11 cellular contexts compared by ENCODE assay signal in genomic region chr3:182364323-182364722, GRCh38.
DNase-seq lines count a peak whose midpoint lies in the region; ATAC-seq and TF ChIP-seq lines count a peak whose summit lies in the region.
"Had no signal": no experiment of that assay in that cellular context is flagged by ENCODE, and none has a peak within 500 bp of the region (broad histone marks: within the 10 kb centered on the region; RNA-seq: fewer than 3 reads in every experiment).

No MANE protein-coding gene starts in this region.

- H2BK120ac ChIP-seq in mesendoderm (ENCODE audit: low read depth, low read length), result no peak overlapping the region

- H3K27ac ChIP-seq in mesendoderm (ENCODE audit: low read depth, low read length), result no peak overlapping the region
- no peak overlapping the region for H3K27ac ChIP-seq in vagina

- H2AK5ac ChIP-seq in mesendoderm (ENCODE audit: low read length), result no peak overlapping the region

- H3K9me3 Mint-ChIP-seq in activated CD4-positive, alpha-beta memory T cell treated with anti-CD3 and anti-CD28 coated beads, Interleukin-2, amount 10 ng/mL, durations not matched to agents 7 days and 5 days, result no peaks in the 10 kb centered on the region
- H3K9me3 Mint-ChIP-seq in activated CD4-positive, alpha-beta T cell treated with anti-CD3 and anti-CD28 coated beads, Interleukin-2, amount 10 ng/mL, durations not matched to agents 24 days and 14 days, result no peaks in the 10 kb centered on the region

- no peak overlapping the region for H2BK15ac ChIP-seq in mesendoderm (replicated peaks; ENCODE audit: low read depth)

- no peaks in the 10 kb centered on the region for H3K9me3 ChIP-seq in vagina

- H3K9ac ChIP-seq in mesendoderm (ENCODE audit: low read length), result no peak overlapping the region

- H3K27me3 ChIP-seq in mesendoderm (ENCODE audit: insufficient read depth, low read length, poor library complexity), result no peaks in the 10 kb centered on the region
- H3K27me3 ChIP-seq in vagina, result no peaks in the 10 kb centered on the region

- H3K36me3 ChIP-seq in mesendoderm (ENCODE audit: control insufficient read depth, insufficient read depth, low read length) (no peaks in the 10 kb centered on the region), vagina (no peaks in the 10 kb centered on the region)

- DNase-seq in DMS153 treated with DMSO at 0.1 percent for 48 hours (lab: John Stamatoyannopoulos, UW; ENCODE audit: unreplicated experiment), result peak; percentile 76
- peak; percentile 25 for DNase-seq in NCI-H2029 (lab: John Stamatoyannopoulos, UW)
- DNase-seq in astrocyte of the cerebellum (ENCODE audit: low read depth), result peak; percentile 16
- DNase-seq in mesendoderm, result peak; percentile 12
- no peak for DNase-seq in vagina (ENCODE audit: extremely low spot score in 2 of 2)
- no peak for DNase-seq in activated CD4-positive, alpha-beta memory T cell treated with anti-CD3 and anti-CD28 coated beads, Interleukin-2, amount 10 ng/mL, durations not matched to agents 7 days and 5 days
- no peak for DNase-seq in activated CD4-positive, alpha-beta T cell treated with anti-CD3 and anti-CD28 coated beads, Interleukin-2, amount 10 ng/mL, durations not matched to agents 24 days and 14 days
- DNase-seq: stimulated activated CD4-positive, alpha-beta T cell treated with anti-CD3 and anti-CD28 coated beads, Interleukin-2, amount 100 ng/mL, for 48 hours; stimulated activated naive CD8-positive, alpha-beta T cell treated with anti-CD3 and anti-CD28 coated beads, Interleukin-15, amount 100 ng/mL, for 72 hours had no signal

- H4K5ac ChIP-seq in mesendoderm (ENCODE audit: low read length), result no peak overlapping the region

- CTCF ChIA-PET in activated CD4-positive, alpha-beta memory T cell treated with anti-CD3 and anti-CD28 coated beads, Interleukin-2, amount 10 ng/mL, durations not matched to agents 7 days and 5 days (lab: Charles Lee), result no interaction called here

- in situ Hi-C loops in astrocyte of the cerebellum (cut with HindIII; ENCODE audit: low sequenced_read_pairs), result no loop called here

- H3K56ac ChIP-seq in mesendoderm (ENCODE audit: low read length), result no peak overlapping the region

- H3K79me1 ChIP-seq in mesendoderm (ENCODE audit: low read length), result no peaks in the 10 kb centered on the region

- no peaks in the 10 kb centered on the region for H3K4me1 Mint-ChIP-seq in activated CD4-positive, alpha-beta memory T cell treated with anti-CD3 and anti-CD28 coated beads, Interleukin-2, amount 10 ng/mL, durations not matched to agents 7 days and 5 days
- H3K4me1 Mint-ChIP-seq in activated CD4-positive, alpha-beta T cell treated with anti-CD3 and anti-CD28 coated beads, Interleukin-2, amount 10 ng/mL, durations not matched to agents 24 days and 14 days, result no peaks in the 10 kb centered on the region
- H3K4me1 Mint-ChIP-seq: stimulated activated naive CD8-positive, alpha-beta T cell treated with anti-CD3 and anti-CD28 coated beads, Interleukin-15, amount 100 ng/mL, for 72 hours had no signal

- H3K27ac Mint-ChIP-seq in activated CD4-positive, alpha-beta memory T cell treated with anti-CD3 and anti-CD28 coated beads, Interleukin-2, amount 10 ng/mL, durations not matched to agents 7 days and 5 days, result no peak overlapping the region
- no peak overlapping the region for H3K27ac Mint-ChIP-seq in activated CD4-positive, alpha-beta T cell treated with anti-CD3 and anti-CD28 coated beads, Interleukin-2, amount 10 ng/mL, durations not matched to agents 24 days and 14 days
- H3K27ac Mint-ChIP-seq: stimulated activated naive CD8-positive, alpha-beta T cell treated with anti-CD3 and anti-CD28 coated beads, Interleukin-15, amount 100 ng/mL, for 72 hours had no signal

- H3K4me1 ChIP-seq in mesendoderm (ENCODE audit: control insufficient read depth, low read depth, low read length) (no peaks in the 10 kb centered on the region), vagina (no peaks in the 10 kb centered on the region)

- H3K4me3 ChIP-seq in astrocyte of the cerebellum (ENCODE audit: low read depth, low read length) (peak overlapping the region; percentile 21), mesendoderm (ENCODE audit: low read length) (no peak overlapping the region), vagina (no peak overlapping the region)

- no peak overlapping the region for H3K23ac ChIP-seq in mesendoderm (ENCODE audit: low read length)

- no peaks in the 10 kb centered on the region for H3K27me3 Mint-ChIP-seq in activated CD4-positive, alpha-beta memory T cell treated with anti-CD3 and anti-CD28 coated beads, Interleukin-2, amount 10 ng/mL, durations not matched to agents 7 days and 5 days
- no peaks in the 10 kb centered on the region for H3K27me3 Mint-ChIP-seq in activated CD4-positive, alpha-beta T cell treated with anti-CD3 and anti-CD28 coated beads, Interleukin-2, amount 10 ng/mL, durations not matched to agents 24 days and 14 days
- H3K27me3 Mint-ChIP-seq: stimulated activated naive CD8-positive, alpha-beta T cell treated with anti-CD3 and anti-CD28 coated beads, Interleukin-15, amount 100 ng/mL, for 72 hours had no signal

- H3K4me3 Mint-ChIP-seq in activated CD4-positive, alpha-beta memory T cell treated with anti-CD3 and anti-CD28 coated beads, Interleukin-2, amount 10 ng/mL, durations not matched to agents 7 days and 5 days, result no peak overlapping the region
- no peak overlapping the region for H3K4me3 Mint-ChIP-seq in activated CD4-positive, alpha-beta T cell treated with anti-CD3 and anti-CD28 coated beads, Interleukin-2, amount 10 ng/mL, durations not matched to agents 24 days and 14 days
- H3K4me3 Mint-ChIP-seq: stimulated activated naive CD8-positive, alpha-beta T cell treated with anti-CD3 and anti-CD28 coated beads, Interleukin-15, amount 100 ng/mL, for 72 hours had no signal

- TF ChIP-seq CTCF in astrocyte of the cerebellum (IDR thresholded peaks at IDR 0.05; ENCODE audit: low read depth, low read length, missing control alignments) (peak; percentile 48), vagina (IDR thresholded peaks at IDR 0.05) (no peak)

- H3K79me2 ChIP-seq in mesendoderm (ENCODE audit: control insufficient read depth, insufficient read depth, low read length), result no peaks in the 10 kb centered on the region

- no peak overlapping the region for H3K4me2 ChIP-seq in mesendoderm (ENCODE audit: low read length)

- no peak for ATAC-seq in HG02610 (IDR thresholded peaks at IDR 0.05; ENCODE audit: unreplicated experiment)
- ATAC-seq: left colon; stimulated activated naive CD8-positive, alpha-beta T cell treated with anti-CD3 and anti-CD28 coated beads, Interleukin-15, amount 100 ng/mL, for 72 hours had no signal

- H2BK5ac ChIP-seq in mesendoderm (ENCODE audit: low read length), result no peak overlapping the region

- no peak overlapping the region for H4K8ac ChIP-seq in mesendoderm (ENCODE audit: low read depth, low read length)

- no peak overlapping the region for H3K4ac ChIP-seq in mesendoderm (ENCODE audit: low read depth, low read length)

- WGBS in mesendoderm (ENCODE audit: extremely low coverage, insufficient coverage, low lambda C conversion rate), result no CpG with 5 or more reads among the region's 6 CpGs

- no peak for TF ChIP-seq POLR2A in vagina (IDR thresholded peaks at IDR 0.05)

- no peaks in the 10 kb centered on the region for H3K36me3 Mint-ChIP-seq in activated CD4-positive, alpha-beta memory T cell treated with anti-CD3 and anti-CD28 coated beads, Interleukin-2, amount 10 ng/mL, durations not matched to agents 7 days and 5 days (ENCODE audit: low read depth)
- no peaks in the 10 kb centered on the region for H3K36me3 Mint-ChIP-seq in activated CD4-positive, alpha-beta T cell treated with anti-CD3 and anti-CD28 coated beads, Interleukin-2, amount 10 ng/mL, durations not matched to agents 24 days and 14 days (ENCODE audit: low read depth)

- POLR2A ChIA-PET in activated CD4-positive, alpha-beta memory T cell treated with anti-CD3 and anti-CD28 coated beads, Interleukin-2, amount 10 ng/mL, durations not matched to agents 7 days and 5 days (lab: Charles Lee), result no interaction called here

- intact Hi-C loops in vagina (cut with DNase I), result no loop called here
- intact Hi-C loops in activated CD4-positive, alpha-beta T cell treated with anti-CD3 and anti-CD28 coated beads, Interleukin-2, amount 10 ng/mL, durations not matched to agents 24 days and 14 days (cut with micrococcal nuclease), result no loop called here

- H3K18ac ChIP-seq in mesendoderm (ENCODE audit: low read length), result no peak overlapping the region

Comparison
In these comparisons a context has a peak if more than half of its experiments do, and no peak if none do; other contexts are left out.
1. DNase-seq: peak in DMS153 treated with DMSO at 0.1 percent for 48 hours (single experiment), NCI-H2029 (single experiment), astrocyte of the cerebellum (single experiment) and mesendoderm (single experiment); none in vagina (0 of 2), activated CD4-positive, alpha-beta memory T cell treated with anti-CD3 and anti-CD28 coated beads, Interleukin-2, amount 10 ng/mL, durations not matched to agents 7 days and 5 days (single experiment) and activated CD4-positive, alpha-beta T cell treated with anti-CD3 and anti-CD28 coated beads, Interleukin-2, amount 10 ng/mL, durations not matched to agents 24 days and 14 days (single experiment).